In the genomic region with DNA sequence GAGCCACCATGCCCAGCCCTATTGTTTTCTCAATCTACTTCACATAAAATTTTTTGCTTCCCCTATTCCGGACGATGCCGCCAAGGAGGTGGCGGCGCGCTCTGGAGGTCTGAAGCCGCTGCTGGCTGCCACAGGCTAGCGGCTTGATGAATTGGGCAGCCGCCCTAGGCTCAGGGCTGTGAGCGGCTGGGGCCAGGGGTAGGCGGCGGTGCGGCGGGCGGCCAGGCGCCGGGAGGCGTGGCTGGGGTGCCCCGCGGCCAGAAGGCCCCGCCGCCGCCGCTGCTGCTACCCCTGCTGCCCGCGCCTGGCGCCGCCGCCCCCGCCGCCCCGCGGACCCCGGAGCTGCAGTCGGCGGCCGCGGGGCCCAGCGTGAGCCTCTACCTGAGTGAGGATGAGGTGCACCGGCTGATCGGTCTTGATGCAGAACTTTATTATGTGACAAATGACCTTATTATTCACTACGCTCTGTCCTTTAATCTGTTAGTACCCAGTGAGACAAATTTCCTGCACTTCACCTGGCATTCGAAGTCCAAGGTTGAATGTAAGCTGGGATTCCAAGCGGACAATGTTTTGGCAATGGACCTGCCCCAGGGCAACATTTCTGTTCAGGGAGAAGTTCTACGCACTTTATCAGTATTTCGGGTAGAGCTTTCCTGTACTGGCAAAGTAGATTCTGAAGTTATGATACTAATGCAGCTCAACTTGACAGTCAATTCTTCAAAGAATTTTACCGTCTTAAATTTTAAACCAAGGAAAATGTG, we compare ENCODE assay signal across 2 cellular contexts.
TF ChIP-seq lines count a peak whose summit lies in the region.

No MANE protein-coding gene starts in this region.

TF ChIP-seq in liver, 16 proteins besides CTCF, POLR2A, EP300 and RAD21:
- TF ChIP-seq, protein P1, sequence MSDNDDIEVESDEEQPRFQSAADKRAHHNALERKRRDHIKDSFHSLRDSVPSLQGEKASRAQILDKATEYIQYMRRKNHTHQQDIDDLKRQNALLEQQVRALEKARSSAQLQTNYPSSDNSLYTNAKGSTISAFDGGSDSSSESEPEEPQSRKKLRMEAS (IDR thresholded peaks at IDR 0.05) = no peak
- no peak for TF ChIP-seq FOXA2 (IDR thresholded peaks at IDR 0.05)
- no peak for TF ChIP-seq EGR1 (IDR thresholded peaks at IDR 0.05; ENCODE audit: low read depth in 2 of 2)
- TF ChIP-seq NR2F2 (IDR thresholded peaks at IDR 0.05) = no peak
- TF ChIP-seq GABPA (IDR thresholded peaks at IDR 0.05 in 1 of 2, conservative IDR thresholded peaks at IDR 0.05 in 1 of 2) = no peak
- no peak for TF ChIP-seq FOXA1 (IDR thresholded peaks at IDR 0.05)
- TF ChIP-seq YY1 (IDR thresholded peaks at IDR 0.05) = no peak
- TF ChIP-seq, protein P2, sequence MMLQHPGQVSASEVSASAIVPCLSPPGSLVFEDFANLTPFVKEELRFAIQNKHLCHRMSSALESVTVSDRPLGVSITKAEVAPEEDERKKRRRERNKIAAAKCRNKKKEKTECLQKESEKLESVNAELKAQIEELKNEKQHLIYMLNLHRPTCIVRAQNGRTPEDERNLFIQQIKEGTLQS (IDR thresholded peaks at IDR 0.05) = no peak
- TF ChIP-seq, protein P3, sequence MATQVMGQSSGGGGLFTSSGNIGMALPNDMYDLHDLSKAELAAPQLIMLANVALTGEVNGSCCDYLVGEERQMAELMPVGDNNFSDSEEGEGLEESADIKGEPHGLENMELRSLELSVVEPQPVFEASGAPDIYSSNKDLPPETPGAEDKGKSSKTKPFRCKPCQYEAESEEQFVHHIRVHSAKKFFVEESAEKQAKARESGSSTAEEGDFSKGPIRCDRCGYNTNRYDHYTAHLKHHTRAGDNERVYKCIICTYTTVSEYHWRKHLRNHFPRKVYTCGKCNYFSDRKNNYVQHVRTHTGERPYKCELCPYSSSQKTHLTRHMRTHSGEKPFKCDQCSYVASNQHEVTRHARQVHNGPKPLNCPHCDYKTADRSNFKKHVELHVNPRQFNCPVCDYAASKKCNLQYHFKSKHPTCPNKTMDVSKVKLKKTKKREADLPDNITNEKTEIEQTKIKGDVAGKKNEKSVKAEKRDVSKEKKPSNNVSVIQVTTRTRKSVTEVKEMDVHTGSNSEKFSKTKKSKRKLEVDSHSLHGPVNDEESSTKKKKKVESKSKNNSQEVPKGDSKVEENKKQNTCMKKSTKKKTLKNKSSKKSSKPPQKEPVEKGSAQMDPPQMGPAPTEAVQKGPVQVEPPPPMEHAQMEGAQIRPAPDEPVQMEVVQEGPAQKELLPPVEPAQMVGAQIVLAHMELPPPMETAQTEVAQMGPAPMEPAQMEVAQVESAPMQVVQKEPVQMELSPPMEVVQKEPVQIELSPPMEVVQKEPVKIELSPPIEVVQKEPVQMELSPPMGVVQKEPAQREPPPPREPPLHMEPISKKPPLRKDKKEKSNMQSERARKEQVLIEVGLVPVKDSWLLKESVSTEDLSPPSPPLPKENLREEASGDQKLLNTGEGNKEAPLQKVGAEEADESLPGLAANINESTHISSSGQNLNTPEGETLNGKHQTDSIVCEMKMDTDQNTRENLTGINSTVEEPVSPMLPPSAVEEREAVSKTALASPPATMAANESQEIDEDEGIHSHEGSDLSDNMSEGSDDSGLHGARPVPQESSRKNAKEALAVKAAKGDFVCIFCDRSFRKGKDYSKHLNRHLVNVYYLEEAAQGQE (IDR thresholded peaks at IDR 0.05) = no peak
- TF ChIP-seq, protein P4, sequence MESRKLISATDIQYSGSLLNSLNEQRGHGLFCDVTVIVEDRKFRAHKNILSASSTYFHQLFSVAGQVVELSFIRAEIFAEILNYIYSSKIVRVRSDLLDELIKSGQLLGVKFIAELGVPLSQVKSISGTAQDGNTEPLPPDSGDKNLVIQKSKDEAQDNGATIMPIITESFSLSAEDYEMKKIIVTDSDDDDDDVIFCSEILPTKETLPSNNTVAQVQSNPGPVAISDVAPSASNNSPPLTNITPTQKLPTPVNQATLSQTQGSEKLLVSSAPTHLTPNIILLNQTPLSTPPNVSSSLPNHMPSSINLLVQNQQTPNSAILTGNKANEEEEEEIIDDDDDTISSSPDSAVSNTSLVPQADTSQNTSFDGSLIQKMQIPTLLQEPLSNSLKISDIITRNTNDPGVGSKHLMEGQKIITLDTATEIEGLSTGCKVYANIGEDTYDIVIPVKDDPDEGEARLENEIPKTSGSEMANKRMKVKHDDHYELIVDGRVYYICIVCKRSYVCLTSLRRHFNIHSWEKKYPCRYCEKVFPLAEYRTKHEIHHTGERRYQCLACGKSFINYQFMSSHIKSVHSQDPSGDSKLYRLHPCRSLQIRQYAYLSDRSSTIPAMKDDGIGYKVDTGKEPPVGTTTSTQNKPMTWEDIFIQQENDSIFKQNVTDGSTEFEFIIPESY (IDR thresholded peaks at IDR 0.05) = no peak
- peak; percentile 43 to 47 for TF ChIP-seq RXRA (IDR thresholded peaks at IDR 0.05)
- no peak for TF ChIP-seq TAF1 (conservative IDR thresholded peaks at IDR 0.05)
- peak in 1 of 2 donors; percentile 20 for TF ChIP-seq JUND (IDR thresholded peaks at IDR 0.05)
- TF ChIP-seq HNF4A (conservative IDR thresholded peaks at IDR 0.05) = peak; percentile 85 to 88
- peak; percentile 55 for TF ChIP-seq SP1 (IDR thresholded peaks at IDR 0.05)
- TF ChIP-seq HNF4G (IDR thresholded peaks at IDR 0.05) = peak; percentile 57

TF ChIP-seq in HepG2, 621 proteins besides CTCF, POLR2A, EP300 and RAD21:
- TF ChIP-seq TOE1 (CRISPR knock-in tag; IDR thresholded peaks at IDR 0.05) = no peak
- TF ChIP-seq, protein P5, sequence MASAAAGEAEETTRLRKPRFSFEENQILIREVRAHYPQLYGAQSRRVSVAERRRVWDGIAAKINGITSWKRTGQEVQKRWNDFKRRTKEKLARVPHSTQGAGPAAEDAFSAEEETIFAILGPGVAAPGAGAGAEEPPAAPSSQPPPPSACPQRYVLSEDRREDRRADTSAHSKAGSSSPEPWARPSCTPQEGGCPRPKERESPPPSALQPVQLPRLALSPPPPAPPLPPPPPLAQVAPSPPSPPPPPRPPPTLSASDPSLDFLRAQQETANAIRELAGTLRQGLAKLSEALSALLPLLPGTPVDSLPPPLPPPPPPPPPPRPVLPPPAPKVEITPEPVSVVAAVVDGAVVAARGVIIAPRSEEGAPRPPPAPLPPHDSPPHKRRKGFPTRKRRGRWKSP (CRISPR knock-in tag; IDR thresholded peaks at IDR 0.05) = no peak
